9 cellular contexts compared by ENCODE assay signal in genomic region chr18:36075862-36076587, GRCh38. TPM values are rescaled to one million over a fixed set of nuclear protein-coding genes. Genes with fewer than 3 reads are reported as not detected.
DNase-seq lines count a peak whose midpoint lies in the region; ATAC-seq, FAIRE-seq and TF ChIP-seq lines count a peak whose summit lies in the region.
"Had no signal": no experiment of that assay in that cellular context is flagged by ENCODE, and none has a peak within 500 bp of the region (broad histone marks: within the 10 kb centered on the region; RNA-seq: fewer than 3 reads in every experiment).

No MANE protein-coding gene starts in this region.

- H3K4me1 ChIP-seq in naive thymus-derived CD4-positive, alpha-beta T cell (ENCODE audit: control insufficient read depth in 2 of 2, insufficient read depth in 2 of 2, low read length in 2 of 2): no peaks in the 10 kb centered on the region

- H3K9me3 Mint-ChIP-seq in naive thymus-derived CD4-positive, alpha-beta T cell: peaks cover 0 to 24% (median 11%) of the 10 kb centered on the region in 11 donors
- no peaks in the 10 kb centered on the region for H3K9me3 Mint-ChIP-seq in effector memory CD8-positive, alpha-beta T cell

- H3K9me3 ChIP-seq in naive thymus-derived CD4-positive, alpha-beta T cell (ENCODE audit: control insufficient read depth in 2 of 3, low read length in 3 of 3): no peaks in the 10 kb centered on the region

- H3K27me3 Mint-ChIP-seq in naive thymus-derived CD4-positive, alpha-beta T cell: peaks cover 5 to 18% (median 14%) of the 10 kb centered on the region in 5 donors
- peaks cover 15 to 28% of the 10 kb centered on the region in 2 donors for H3K27me3 Mint-ChIP-seq in effector memory CD8-positive, alpha-beta T cell

- H3K4me1 Mint-ChIP-seq in naive thymus-derived CD4-positive, alpha-beta T cell: peaks cover 0 to 1% (median 0%) of the 10 kb centered on the region in 7 donors
- no peaks in the 10 kb centered on the region for H3K4me1 Mint-ChIP-seq in effector memory CD8-positive, alpha-beta T cell (ENCODE audit: low read depth in 2 of 2)

- H3K36me3 Mint-ChIP-seq in naive thymus-derived CD4-positive, alpha-beta T cell: peaks cover 0 to 9% (median 2%) of the 10 kb centered on the region in 5 donors
- H3K36me3 Mint-ChIP-seq in effector memory CD8-positive, alpha-beta T cell (ENCODE audit: insufficient read depth): no peaks in the 10 kb centered on the region

- no peak overlapping the region for H3K27ac ChIP-seq in naive thymus-derived CD4-positive, alpha-beta T cell (ENCODE audit: low read depth, low read length)

- CTCF ChIA-PET in naive thymus-derived CD4-positive, alpha-beta T cell (lab: Charles Lee): no interaction called here

- H3K4me3 ChIP-seq in naive thymus-derived CD4-positive, alpha-beta T cell (ENCODE audit: low read length): no peak overlapping the region

- H3K27ac Mint-ChIP-seq in naive thymus-derived CD4-positive, alpha-beta T cell: no peak overlapping the region
- no peak overlapping the region for H3K27ac Mint-ChIP-seq in effector memory CD8-positive, alpha-beta T cell

- no peaks in the 10 kb centered on the region for H3K36me3 ChIP-seq in naive thymus-derived CD4-positive, alpha-beta T cell (ENCODE audit: control insufficient read depth in 2 of 3, insufficient read depth in 3 of 3, low read length in 3 of 3)

- no peak for FAIRE-seq in GM12891 (lab: Jason Lieb, UNC)

- H3K27me3 ChIP-seq in naive thymus-derived CD4-positive, alpha-beta T cell (ENCODE audit: control insufficient read depth in 2 of 2, insufficient read depth in 2 of 2, low read length in 2 of 2): no peaks in the 10 kb centered on the region

- DNase-seq in GM12891 (ENCODE audit: insufficient read length, low spot score) (no peak), HuH-7 (ENCODE audit: low spot score) (peak; percentile 26), amniotic epithelial cell (ENCODE audit: low read depth) (peak; percentile 98)
- no peak for DNase-seq in naive thymus-derived CD4-positive, alpha-beta T cell
- DNase-seq in stimulated activated CD4-positive, alpha-beta T cell treated with anti-CD3 and anti-CD28 coated beads, Interleukin-12 subunit alpha, Interleukin-12 subunit beta, amount 100 ng/mL, for 4 hours: no peak
- DNase-seq in activated CD8-positive, alpha-beta memory T cell treated with anti-CD3 and anti-CD28 coated beads, Interleukin-2, amount 50 U/mL, for 4 hours: no peak
- no peak for DNase-seq in effector memory CD8-positive, alpha-beta T cell
- DNase-seq: activated CD4-positive, alpha-beta T cell treated with anti-CD3 and anti-CD28 coated beads, Interleukin-2, amount 50 U/mL, for 4 hours had no signal

- no peak overlapping the region for H3K4me3 Mint-ChIP-seq in naive thymus-derived CD4-positive, alpha-beta T cell
- H3K4me3 Mint-ChIP-seq in effector memory CD8-positive, alpha-beta T cell: no peak overlapping the region

- TF ChIP-seq POLR2A in GM12891 (IDR thresholded peaks at IDR 0.05; ENCODE audit: low read depth, low read length): no peak

- intact Hi-C loops in naive thymus-derived CD4-positive, alpha-beta T cell (cut with micrococcal nuclease): no loop called here

- POLR2A ChIA-PET in naive thymus-derived CD4-positive, alpha-beta T cell (lab: Charles Lee): no interaction called here

- ATAC-seq in naive thymus-derived CD4-positive, alpha-beta T cell: peak; percentile 73
- no peak for ATAC-seq in GM21447 (IDR thresholded peaks at IDR 0.05; ENCODE audit: unreplicated experiment)
- no peak for ATAC-seq in effector memory CD8-positive, alpha-beta T cell (replicated peaks)

TF ChIP-seq in GM12891, 5 proteins besides CTCF, POLR2A, EP300 and RAD21:
- TF ChIP-seq SPI1 (IDR thresholded peaks at IDR 0.05; ENCODE audit: low read depth, low read length) (peak; percentile 59; the same call in 1 of the 2 replicates), PAX5 (IDR thresholded peaks at IDR 0.05; ENCODE audit: insufficient read depth, low read length, severe bottlenecking) (no peak), POU2F2 (IDR thresholded peaks at IDR 0.05; ENCODE audit: low read depth, low read length) (no peak)

RNA-seq across cellular contexts. Expression of gene RPRD1A, which starts 8.7 kb away (rescaled TPM):
- 27.4 TPM for polyA plus RNA-seq in GM12891 (2012; ENCODE audit: low read depth, missing spikeins)
- 10 to 100 TPM; 22.6 to 51.3 (median 28.7) TPM for total RNA-seq in naive thymus-derived CD4-positive, alpha-beta T cell
- polyA plus RNA-seq in naive thymus-derived CD4-positive, alpha-beta T cell: 10 to 100 TPM; 11.8 to 12.1 TPM

RNA-seq across cellular contexts. Expression of gene SLC39A6, which starts 53.1 kb away (rescaled TPM):
- 15.4 TPM for polyA plus RNA-seq in GM12891 (2012; ENCODE audit: low read depth, missing spikeins)
- 10 to 100 TPM; 12.1 to 25.2 (median 16.6) TPM for total RNA-seq in naive thymus-derived CD4-positive, alpha-beta T cell
- polyA plus RNA-seq in naive thymus-derived CD4-positive, alpha-beta T cell: 10 to 100 TPM; 20.2 to 27.8 TPM

RNA-seq across cellular contexts. Expression of gene ELP2, which starts 53.7 kb away (rescaled TPM):
- polyA plus RNA-seq in GM12891 (2012; ENCODE audit: low read depth, missing spikeins): 71.4 TPM
- total RNA-seq in naive thymus-derived CD4-positive, alpha-beta T cell: 100 to 1,000 TPM in 4 of 5 experiments, 10 to 100 TPM in 1; 79.3 to 177 (median 150) TPM
- polyA plus RNA-seq in naive thymus-derived CD4-positive, alpha-beta T cell: 10 to 100 TPM; 77.4 to 93.9 TPM

Comparison
In these comparisons a context has a peak if more than half of its experiments do, and no peak if none do; other contexts are left out.
1. DNase-seq: peak in HuH-7 (single experiment) and amniotic epithelial cell (single experiment); none in GM12891 (single experiment), naive thymus-derived CD4-positive, alpha-beta T cell (0 of 9), stimulated activated CD4-positive, alpha-beta T cell treated with anti-CD3 and anti-CD28 coated beads, Interleukin-12 subunit alpha, Interleukin-12 subunit beta, amount 100 ng/mL, for 4 hours (single experiment), activated CD8-positive, alpha-beta memory T cell treated with anti-CD3 and anti-CD28 coated beads, Interleukin-2, amount 50 U/mL, for 4 hours (single experiment) and effector memory CD8-positive, alpha-beta T cell (0 of 3).